Comparison of ENCODE assay signal across 11 cellular contexts in genomic region chr19:29943615-29944014, GRCh38. TPM values are rescaled to one million over a fixed set of nuclear protein-coding genes. Genes with fewer than 3 reads are reported as not detected.
DNase-seq lines count a peak whose midpoint lies in the region; ATAC-seq and TF ChIP-seq lines count a peak whose summit lies in the region.
"Had no signal": no experiment of that assay in that cellular context is flagged by ENCODE, and none has a peak within 500 bp of the region (broad histone marks: within the 10 kb centered on the region; RNA-seq: fewer than 3 reads in every experiment).

No MANE protein-coding gene starts in this region.

- no peaks in the 10 kb centered on the region for H4K20me1 ChIP-seq in fibroblast of lung (ENCODE audit: control insufficient read depth, extremely low read depth, insufficient read depth, low read length)
- peaks cover 53% of the 10 kb centered on the region for H4K20me1 ChIP-seq in smooth muscle cell (ENCODE audit: low read depth)

- H3K4me2 ChIP-seq in fibroblast of lung (ENCODE audit: extremely low read depth, insufficient read depth, low read length) (peak overlapping the region; percentile 56), smooth muscle cell (peak overlapping the region; percentile 88)

- H3K36me3 Mint-ChIP-seq in activated CD4-positive, alpha-beta T cell treated with anti-CD3 and anti-CD28 coated beads, Interleukin-2, amount 10 ng/mL, durations not matched to agents 24 days and 14 days (ENCODE audit: low read depth) = peaks cover 15% of the 10 kb centered on the region
- H3K36me3 Mint-ChIP-seq in T-helper 17 cell (ENCODE audit: low read depth) = peaks cover 6% of the 10 kb centered on the region

- peaks cover 2% of the 10 kb centered on the region for H3K27me3 Mint-ChIP-seq in activated CD4-positive, alpha-beta T cell treated with anti-CD3 and anti-CD28 coated beads, Interleukin-2, amount 10 ng/mL, durations not matched to agents 24 days and 14 days
- peaks cover 6% of the 10 kb centered on the region for H3K27me3 Mint-ChIP-seq in T-helper 17 cell

- TF ChIP-seq CTCF in fibroblast of lung (conservative IDR thresholded peaks at IDR 0.05 in 1 of 2, IDR thresholded peaks at IDR 0.05 in 1 of 2; ENCODE audit: low read depth in 1 of 2, low read length in 2 of 2) (no peak), smooth muscle cell (IDR thresholded peaks at IDR 0.05; ENCODE audit: borderline replicate concordance, insufficient read depth, poor library complexity, severe bottlenecking) (no peak), omental fat pad (IDR thresholded peaks at IDR 0.05) (no peak)

- ATAC-seq in T-helper 17 cell (no peak), omental fat pad (ENCODE audit: low FRiP score) (no peak), GM18867 (IDR thresholded peaks at IDR 0.05; ENCODE audit: unreplicated experiment) (no peak)

- H2AFZ ChIP-seq in fibroblast of lung (ENCODE audit: low read length) = no peak overlapping the region
- H2AFZ ChIP-seq in smooth muscle cell (ENCODE audit: low read depth) = no peak overlapping the region

- peaks cover 7% of the 10 kb centered on the region for H3K9me3 Mint-ChIP-seq in activated CD4-positive, alpha-beta T cell treated with anti-CD3 and anti-CD28 coated beads, Interleukin-2, amount 10 ng/mL, durations not matched to agents 24 days and 14 days

- H3K27ac Mint-ChIP-seq in activated CD4-positive, alpha-beta T cell treated with anti-CD3 and anti-CD28 coated beads, Interleukin-2, amount 10 ng/mL, durations not matched to agents 24 days and 14 days = peak overlapping the region; percentile 91
- peak overlapping the region; percentile 84 for H3K27ac Mint-ChIP-seq in T-helper 17 cell

- intact Hi-C loops in activated CD4-positive, alpha-beta T cell treated with anti-CD3 and anti-CD28 coated beads, Interleukin-2, amount 10 ng/mL, durations not matched to agents 24 days and 14 days (cut with micrococcal nuclease) = loop anchor here (2.0 to 10.0 kb wide), 3 partner anchors 63 to 339 kb away; partner anchors contain the start of gene POP4

- H3K4me1 ChIP-seq in fibroblast of lung (ENCODE audit: control insufficient read depth, extremely low read depth, insufficient read depth, low read length) (peaks cover 3% of the 10 kb centered on the region), smooth muscle cell (ENCODE audit: low read depth) (peaks cover 25% of the 10 kb centered on the region)

- 74% methylated on average over 8 of the region's 8 CpGs for WGBS in smooth muscle cell (ENCODE audit: low lambda C conversion rate)

- peaks cover 40% of the 10 kb centered on the region for H3K4me1 Mint-ChIP-seq in activated CD4-positive, alpha-beta T cell treated with anti-CD3 and anti-CD28 coated beads, Interleukin-2, amount 10 ng/mL, durations not matched to agents 24 days and 14 days
- peaks cover 42% of the 10 kb centered on the region for H3K4me1 Mint-ChIP-seq in T-helper 17 cell

- H3K4me3 Mint-ChIP-seq in activated CD4-positive, alpha-beta T cell treated with anti-CD3 and anti-CD28 coated beads, Interleukin-2, amount 10 ng/mL, durations not matched to agents 24 days and 14 days = peak overlapping the region; percentile 88
- peak overlapping the region; percentile 93 for H3K4me3 Mint-ChIP-seq in T-helper 17 cell

- no peak for DNase-seq in activated CD4-positive, alpha-beta T cell treated with anti-CD3 and anti-CD28 coated beads, Interleukin-2, amount 10 ng/mL, durations not matched to agents 24 days and 14 days
- DNase-seq in activated CD4-positive, alpha-beta T cell treated with anti-CD3 and anti-CD28 coated beads, Interleukin-2, amount 50 U/mL, for 48 hours = no peak
- DNase-seq in T-helper 17 cell (no peak), fibroblast of lung (ENCODE audit: low read depth in 2 of 2) (no peak), smooth muscle cell (lab: John Stamatoyannopoulos, UW; ENCODE audit: unreplicated experiment) (no peak), omental fat pad (ENCODE audit: low spot score) (no peak), SIG-M5 treated with dmso at 0.1 percent for 504 hours (lab: John Stamatoyannopoulos, UW; ENCODE audit: unreplicated experiment) (no peak)
- DNase-seq: activated CD8-positive, alpha-beta memory T cell treated with anti-CD3 and anti-CD28 coated beads for 24 hours; AML-193; NCI-H1105 had no signal

- H3K9me3 ChIP-seq in T-helper 17 cell (ENCODE audit: control insufficient read depth, low read length, poor library complexity, severe bottlenecking) (no peaks in the 10 kb centered on the region), fibroblast of lung (ENCODE audit: control insufficient read depth, insufficient read depth, low read depth, low read length) (no peaks in the 10 kb centered on the region), smooth muscle cell (replicated peaks; ENCODE audit: low read depth) (no peaks in the 10 kb centered on the region)

- no peaks in the 10 kb centered on the region for H3K36me3 ChIP-seq in fibroblast of lung (ENCODE audit: control insufficient read depth, insufficient read depth, low read length)
- no peaks in the 10 kb centered on the region for H3K36me3 ChIP-seq in smooth muscle cell (ENCODE audit: low read depth)

- H3K4me3 ChIP-seq in fibroblast of lung (replicated peaks in 1 of 4; ENCODE audit: control extremely low read depth in 1 of 4, insufficient read depth in 1 of 4, low read depth in 3 of 4, low read length in 4 of 4) (peak overlapping the region; percentile 33 to 92 (median 68)), smooth muscle cell (peak overlapping the region; percentile 81)

- H3K79me2 ChIP-seq in fibroblast of lung (ENCODE audit: control insufficient read depth, insufficient read depth, low read length) (peaks cover 51% of the 10 kb centered on the region), smooth muscle cell (ENCODE audit: low read depth) (peaks cover 63% of the 10 kb centered on the region)

- H3K27ac ChIP-seq in fibroblast of lung (ENCODE audit: insufficient read depth, low read length) (no peak overlapping the region), smooth muscle cell (ENCODE audit: low read depth) (peak overlapping the region; percentile 33)

- H3K9ac ChIP-seq in fibroblast of lung (ENCODE audit: insufficient read depth, low read length) (no peak overlapping the region), smooth muscle cell (ENCODE audit: low read depth) (no peak overlapping the region)

- H3F3A ChIP-seq in smooth muscle cell (ENCODE audit: low read depth) = no peaks in the 10 kb centered on the region

- H3K27me3 ChIP-seq in fibroblast of lung (ENCODE audit: control insufficient read depth, insufficient read depth, low read length) = no peaks in the 10 kb centered on the region
- H3K27me3 ChIP-seq in smooth muscle cell (ENCODE audit: low read depth) = no peaks in the 10 kb centered on the region

RNA-seq across cellular contexts. Expression of gene URI1, which starts 1.6 kb away (rescaled TPM):
- 60.0 and 64.3 TPM in 2 replicates for total RNA-seq in activated CD4-positive, alpha-beta T cell treated with anti-CD3 and anti-CD28 coated beads, Interleukin-2, amount 10 ng/mL, durations not matched to agents 24 days and 14 days
- total RNA-seq in T-helper 17 cell (10 to 100 TPM; 67.6 to 70.9 TPM), fibroblast of lung (60.4 and 62.6 TPM in 2 replicates), smooth muscle cell (47.6 and 53.5 TPM in 2 replicates), omental fat pad (10 to 100 TPM; 52.2 to 63.2 (median 58.6) TPM)
- polyA plus RNA-seq in fibroblast of lung (71.8 and 77.4 TPM in 2 replicates), smooth muscle cell (36.8 and 39.3 TPM in 2 replicates)
- 41.9 and 45.0 TPM in 2 replicates for polyA plus RNA-seq in fibroblast of lung (2012)
- 35.1 and 37.8 TPM in 2 replicates for polyA minus RNA-seq in fibroblast of lung (ENCODE audit: low replicate concordance)
